ENCODE assay signal across 17 cellular contexts in genomic region chr7:132328760-132329159, GRCh38.
DNase-seq lines count a peak whose midpoint lies in the region; ATAC-seq and TF ChIP-seq lines count a peak whose summit lies in the region.
"Had no signal": no experiment of that assay in that cellular context is flagged by ENCODE, and none has a peak within 500 bp of the region (broad histone marks: within the 10 kb centered on the region; RNA-seq: fewer than 3 reads in every experiment).

No MANE protein-coding gene starts in this region.

- H3K4me1 Mint-ChIP-seq in neural crest cell: peaks cover 69% of the 10 kb centered on the region
- H3K4me1 Mint-ChIP-seq: CD14-positive monocyte; CD4-positive, alpha-beta memory T cell had no signal

- H2AFZ ChIP-seq in OCI-LY7 (ENCODE audit: low read length): no peak overlapping the region

- H3K4me3 Mint-ChIP-seq in neural crest cell: peak overlapping the region; percentile 69
- H3K4me3 Mint-ChIP-seq: CD14-positive monocyte; CD4-positive, alpha-beta memory T cell had no signal

- POLR2A ChIA-PET in HEK293 (lab: Yijun Ruan, JAX) (no interaction called here), OCI-LY7 (lab: Charles Lee) (no interaction called here)

- ATAC-seq in SK-N-SH treated with all-trans-retinoic acid at 6 μM for 48 hours: no peak
- ATAC-seq: HCT116 had no signal

- H3K36me3 ChIP-seq in HEK293 (ENCODE audit: control insufficient read depth in 2 of 2, insufficient read depth in 1 of 2, low read length in 2 of 2): no peaks in the 10 kb centered on the region
- H3K36me3 ChIP-seq in OCI-LY7 (ENCODE audit: insufficient read depth, low read length): no peaks in the 10 kb centered on the region
- H3K36me3 ChIP-seq: BLaER1 had no signal

- no peaks in the 10 kb centered on the region for H3K79me2 ChIP-seq in OCI-LY7 (ENCODE audit: insufficient read depth, low read depth, low read length)

- no peaks in the 10 kb centered on the region for H4K20me1 ChIP-seq in OCI-LY7 (ENCODE audit: insufficient read depth, low read length)
- H4K20me1 ChIP-seq: BLaER1 had no signal

- no peak overlapping the region for H3K4me3 ChIP-seq in HEK293 (ENCODE audit: low read depth, low read length)
- no peak overlapping the region for H3K4me3 ChIP-seq in OCI-LY7 (ENCODE audit: low read depth, low read length, poor library complexity, severe bottlenecking)
- H3K4me3 ChIP-seq: BLaER1 had no signal

- intact Hi-C loops in OCI-LY7 (cut with micrococcal nuclease; ENCODE audit: unreplicated experiment): no loop called here

- no peaks in the 10 kb centered on the region for H3K9me3 Mint-ChIP-seq in neural crest cell
- H3K9me3 Mint-ChIP-seq: CD4-positive, alpha-beta memory T cell had no signal

- no peaks in the 10 kb centered on the region for H3K9me3 ChIP-seq in HEK293 (ENCODE audit: control insufficient read depth, insufficient read depth, low read depth, low read length)
- no peaks in the 10 kb centered on the region for H3K9me3 ChIP-seq in OCI-LY7 (ENCODE audit: low read length)
- H3K9me3 ChIP-seq: BLaER1 had no signal

- TF ChIP-seq CTCF in HEK293 (tag by site-specific recombination; IDR thresholded peaks at IDR 0.05) (no peak), OCI-LY7 (conservative IDR thresholded peaks at IDR 0.05; ENCODE audit: low read length) (no peak), neural crest cell (conservative IDR thresholded peaks at IDR 0.05) (no peak)

- H3K4me2 ChIP-seq in OCI-LY7 (ENCODE audit: low read length): no peak overlapping the region
- H3K4me2 ChIP-seq: BLaER1 had no signal

- H3K4me1 ChIP-seq in HEK293 (ENCODE audit: control insufficient read depth, insufficient read depth, low read length): no peaks in the 10 kb centered on the region
- no peaks in the 10 kb centered on the region for H3K4me1 ChIP-seq in OCI-LY7 (ENCODE audit: insufficient read depth, low read length, poor library complexity, severe bottlenecking)
- H3K4me1 ChIP-seq: BLaER1 had no signal

- no peaks in the 10 kb centered on the region for H3K9me2 ChIP-seq in OCI-LY7 (ENCODE audit: insufficient read depth, low read length)

- H3K27ac ChIP-seq in HEK293 (ENCODE audit: extremely low read depth, low read depth, low read length): no peak overlapping the region
- H3K27ac ChIP-seq in OCI-LY7 (ENCODE audit: low read depth, low read length, poor library complexity, severe bottlenecking): no peak overlapping the region
- H3K27ac ChIP-seq: BLaER1 had no signal

- DNase-seq in NCI-H510A treated with DMSO at 0.1 percent for 48 hours (lab: John Stamatoyannopoulos, UW) (peak; percentile 27), NCI-H510A (lab: John Stamatoyannopoulos, UW) (no peak), OCI-LY7 (ENCODE audit: low spot score) (peak; percentile 4), neural crest cell (ENCODE audit: low read depth, low spot score) (no peak), occipital lobe (lab: John Stamatoyannopoulos, UW) (no peak)
- DNase-seq: 8988T; CD4-positive, alpha-beta memory T cell; DMS153; DMS79; GDM1; GOT3; H7 had no signal

- no TSS peak for BruUV-seq in OCI-LY7 (replicated peaks; lab: Mats Ljungman, UMichigan)

- H3K27me3 Mint-ChIP-seq in neural crest cell (ENCODE audit: low read depth): peaks cover 10% of the 10 kb centered on the region

- CTCF ChIA-PET in HEK293 (lab: Yijun Ruan, JAX): interaction anchor here (2.0 kb wide), 1 partner anchor 10 kb away, joined by 15 read pairs; no protein-coding TSS in a partner anchor
- CTCF ChIA-PET in OCI-LY7 (lab: Charles Lee; ENCODE audit: unreplicated experiment): no interaction called here

- H3K36me3 Mint-ChIP-seq in neural crest cell (ENCODE audit: low read depth): no peaks in the 10 kb centered on the region
- H3K36me3 Mint-ChIP-seq: CD14-positive monocyte; CD4-positive, alpha-beta memory T cell had no signal

- H3K27ac Mint-ChIP-seq in neural crest cell (ENCODE audit: unreplicated experiment): peak overlapping the region; percentile 78
- H3K27ac Mint-ChIP-seq: CD4-positive, alpha-beta memory T cell had no signal

TF ChIP-seq in HEK293, 187 proteins besides CTCF, POLR2A, EP300 and RAD21 (continues in another document):
- TF ChIP-seq ZNF274 (IDR thresholded peaks at IDR 0.05; ENCODE audit: low read length) (no peak), ZNF274 (tag by site-specific recombination; IDR thresholded peaks at IDR 0.05; ENCODE audit: borderline replicate concordance) (no peak), ZNF2 (tag by site-specific recombination; IDR thresholded peaks at IDR 0.05) (no peak), ZNF704 (tag by site-specific recombination; IDR thresholded peaks at IDR 0.05) (no peak), KLF1 (tag by site-specific recombination; IDR thresholded peaks at IDR 0.05) (no peak), ZNF140 (tag by site-specific recombination; IDR thresholded peaks at IDR 0.05) (no peak), ZNF169 (tag by site-specific recombination; IDR thresholded peaks at IDR 0.05) (no peak), ZNF548 (tag by site-specific recombination; IDR thresholded peaks at IDR 0.05) (no peak), ZNF473 (tag by site-specific recombination; IDR thresholded peaks at IDR 0.05) (no peak), OVOL3 (tag by site-specific recombination; IDR thresholded peaks at IDR 0.05) (no peak), ZNF623 (tag by site-specific recombination; IDR thresholded peaks at IDR 0.05) (no peak), ZNF324 (tag by site-specific recombination; IDR thresholded peaks at IDR 0.05) (no peak), ZIC2 (tag by site-specific recombination; IDR thresholded peaks at IDR 0.05) (peak; percentile 38), SALL2 (tag by site-specific recombination; IDR thresholded peaks at IDR 0.05; ENCODE audit: borderline replicate concordance) (no peak)

TF ChIP-seq in SK-N-SH treated with all-trans-retinoic acid at 6 μM for 48 hours, 23 proteins besides CTCF, POLR2A, EP300 and RAD21 (continues in another document):
- TF ChIP-seq ARNTL (CRISPR knock-in tag; IDR thresholded peaks at IDR 0.05; ENCODE audit: borderline replicate concordance, low read depth): no peak
- TF ChIP-seq ZNF565 (CRISPR knock-in tag; conservative IDR thresholded peaks at IDR 0.05; ENCODE audit: low read depth): no peak
- no peak for TF ChIP-seq CREB5 (CRISPR knock-in tag; IDR thresholded peaks at IDR 0.05; ENCODE audit: low read depth)
- no peak for TF ChIP-seq ZC3H10 (CRISPR knock-in tag; IDR thresholded peaks at IDR 0.05)
- no peak for TF ChIP-seq TCF4 (CRISPR knock-in tag; IDR thresholded peaks at IDR 0.05; ENCODE audit: borderline replicate concordance)
- TF ChIP-seq TOX (CRISPR knock-in tag; IDR thresholded peaks at IDR 0.05; ENCODE audit: borderline replicate concordance): no peak
- no peak for TF ChIP-seq RARB (CRISPR knock-in tag; IDR thresholded peaks at IDR 0.05)
- TF ChIP-seq OSR1 (CRISPR knock-in tag; IDR thresholded peaks at IDR 0.05): no peak
- no peak for TF ChIP-seq ZFP3 (CRISPR knock-in tag; IDR thresholded peaks at IDR 0.05)
- TF ChIP-seq PATZ1 (CRISPR knock-in tag; IDR thresholded peaks at IDR 0.05; ENCODE audit: borderline replicate concordance): no peak
- no peak for TF ChIP-seq CSRNP3 (CRISPR knock-in tag; IDR thresholded peaks at IDR 0.05)

Comparison
In these comparisons a context has a peak if more than half of its experiments do, and no peak if none do; other contexts are left out.
1. DNase-seq: peak in NCI-H510A treated with DMSO at 0.1 percent for 48 hours (single experiment) and OCI-LY7 (single experiment); none in NCI-H510A (single experiment), neural crest cell (single experiment) and occipital lobe (single experiment).